Comparison of ENCODE assay signal across 8 cellular contexts in the genomic region with DNA sequence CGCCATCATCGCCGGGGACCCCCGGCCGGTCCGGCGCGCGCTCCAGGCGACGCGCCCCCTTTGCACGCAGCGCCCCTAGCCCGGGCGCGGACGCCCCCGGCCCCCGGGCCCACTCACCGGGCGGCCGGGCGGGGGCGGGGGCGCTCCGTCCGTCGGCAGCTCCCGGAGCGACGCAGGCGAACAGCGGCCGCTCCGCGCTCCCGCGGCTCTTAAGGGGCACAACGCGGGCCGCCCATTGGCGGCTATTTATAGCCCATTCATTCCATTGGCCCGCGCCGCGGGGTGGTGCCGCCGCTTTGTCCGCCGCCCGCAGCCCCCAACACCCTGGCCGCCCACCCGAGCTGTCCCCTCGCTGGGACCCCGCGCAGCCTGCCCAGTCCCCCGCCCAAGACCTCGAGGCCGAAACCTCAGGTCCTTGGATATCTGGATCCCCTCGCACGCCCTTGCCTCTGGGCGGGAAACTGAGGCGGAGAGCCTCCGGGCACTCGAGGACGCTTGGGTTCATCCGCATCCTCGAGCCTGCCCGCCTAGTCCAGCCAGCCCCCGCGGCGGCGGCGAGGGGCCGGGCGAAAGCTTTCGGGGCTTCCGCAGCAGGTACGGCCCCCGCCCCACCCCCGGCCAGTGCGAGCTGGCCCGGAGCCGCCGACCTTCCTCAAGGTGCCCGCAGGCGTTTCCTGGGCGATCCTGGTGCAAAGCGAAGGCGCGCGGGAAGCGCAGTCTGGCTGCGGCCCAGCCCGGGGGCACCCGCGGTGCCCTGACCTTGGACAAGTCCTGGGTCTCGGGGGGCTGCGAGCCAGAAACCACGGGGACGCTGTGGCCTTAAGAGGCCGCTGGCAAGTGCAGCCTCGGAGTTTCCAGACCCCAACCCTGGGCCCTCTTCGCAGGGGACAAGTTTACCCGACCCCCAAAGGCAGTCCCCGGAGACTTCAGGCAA. TPM values are rescaled to one million over a fixed set of nuclear protein-coding genes. Genes with fewer than 3 reads are reported as not detected.
DNase-seq lines count a peak whose midpoint lies in the region; ATAC-seq, FAIRE-seq and TF ChIP-seq lines count a peak whose summit lies in the region.

A gene (minus strand): TSS at position 182 of the 934 bp plus-strand sequence. CDS start 337 bp downstream, outside the sequence.

- H3K36me3 Mint-ChIP-seq in central memory CD8-positive, alpha-beta T cell (ENCODE audit: insufficient read depth) = peaks cover 6% of the 10 kb centered on the region

- H3K4me3 ChIP-seq in OCI-LY1 (ENCODE audit: low read depth, low read length, poor library complexity, severe bottlenecking) = peak within 1 kb of the TSS; percentile 55
- H3K4me3 ChIP-seq in keratinocyte (ENCODE audit: control insufficient read depth in 2 of 3, extremely low read depth in 1 of 3, insufficient read depth in 2 of 3, low read depth in 1 of 3, low read length in 3 of 3) = peak within 1 kb of the TSS; percentile 37 to 49 (median 38)
- peak within 1 kb of the TSS; percentile 59 to 69 for H3K4me3 ChIP-seq in small intestine (ENCODE audit: low read depth in 1 of 2, low read length in 2 of 2)

- no peak for ATAC-seq in central memory CD8-positive, alpha-beta T cell (replicated peaks; ENCODE audit: extremely low read depth, poor library complexity, severe bottlenecking)
- ATAC-seq in GM21360 (IDR thresholded peaks at IDR 0.05; ENCODE audit: unreplicated experiment) = no peak
- ATAC-seq in HG03097 (IDR thresholded peaks at IDR 0.05; ENCODE audit: low FRiP score, unreplicated experiment) = no peak

- H3K79me2 ChIP-seq in OCI-LY1 (ENCODE audit: insufficient read depth, low read length) (no peaks in the 10 kb centered on the region), keratinocyte (ENCODE audit: control insufficient read depth, insufficient read depth, low read length) (no peaks in the 10 kb centered on the region)

- DNase-seq in HK-2 (ENCODE audit: unreplicated experiment) (peak; percentile 74), keratinocyte (ENCODE audit: low read depth, low spot score) (no peak), small intestine (no peak)
- no peak for DNase-seq in central memory CD8-positive, alpha-beta T cell (ENCODE audit: low spot score in 2 of 2)

- peak within 1 kb of the TSS; percentile 52 for H3K4me3 Mint-ChIP-seq in central memory CD8-positive, alpha-beta T cell

- H3K27me3 ChIP-seq in OCI-LY1 (ENCODE audit: insufficient read depth, low read length) (no peaks in the 10 kb centered on the region; the same call in 1 of the 2 replicates), keratinocyte (ENCODE audit: control insufficient read depth, extremely low read depth, insufficient read depth, low read length) (peaks cover 43% of the 10 kb centered on the region), small intestine (ENCODE audit: control insufficient read depth in 2 of 2, insufficient read depth in 2 of 2, low read length in 2 of 2) (peaks cover 0 to 4% of the 10 kb centered on the region in 2 donors)

- H3K27me3 Mint-ChIP-seq in central memory CD8-positive, alpha-beta T cell = no peaks in the 10 kb centered on the region

- no peak within 1 kb of the TSS for H2AFZ ChIP-seq in OCI-LY1 (ENCODE audit: low read length)
- H2AFZ ChIP-seq in keratinocyte (ENCODE audit: control insufficient read depth, low read length) = no peak within 1 kb of the TSS

- H3K4me2 ChIP-seq in OCI-LY1 (ENCODE audit: low read length) (peak within 1 kb of the TSS; percentile 63), keratinocyte (ENCODE audit: control insufficient read depth, extremely low read depth, insufficient read depth, low read depth, low read length) (peak within 1 kb of the TSS; percentile 56)

- WGBS in small intestine, 3 donors = 6 to 16% (median 9%) methylated on average over 67 to 107 of the region's 107 CpGs

- no peaks in the 10 kb centered on the region for H3K9me1 ChIP-seq in keratinocyte (ENCODE audit: control insufficient read depth, extremely low read depth, insufficient read depth, low read length)

- H3K4me1 Mint-ChIP-seq in central memory CD8-positive, alpha-beta T cell = peaks cover 19% of the 10 kb centered on the region

- dilution Hi-C loops in keratinocyte (cut with MboI; ENCODE audit: extremely low pct_ligation_motif_present, low sequenced_read_pairs) = no loop called here

- H3K4me1 ChIP-seq in OCI-LY1 (ENCODE audit: insufficient read depth, low read length, severe bottlenecking) = peaks cover 25% of the 10 kb centered on the region
- peaks cover 33% of the 10 kb centered on the region for H3K4me1 ChIP-seq in keratinocyte (ENCODE audit: control insufficient read depth, extremely low read depth, insufficient read depth, low read length)
- H3K4me1 ChIP-seq in small intestine (ENCODE audit: control insufficient read depth in 2 of 2, insufficient read depth in 1 of 2, low read depth in 1 of 2, low read length in 1 of 2) = peaks cover 0 to 2% of the 10 kb centered on the region in 2 donors

- no peaks in the 10 kb centered on the region for H3K9me3 Mint-ChIP-seq in central memory CD8-positive, alpha-beta T cell

- TF ChIP-seq CTCF in C4-2B (conservative IDR thresholded peaks at IDR 0.05) (no peak), OCI-LY1 (IDR thresholded peaks at IDR 0.05; ENCODE audit: low read length) (no peak), keratinocyte (optimal IDR thresholded peaks at IDR 0.05 in 1 of 3, IDR thresholded peaks at IDR 0.05 in 1 of 3, conservative IDR thresholded peaks at IDR 0.05 in 1 of 3; ENCODE audit: extremely low read depth in 1 of 3, insufficient read depth in 2 of 3, low read length in 3 of 3) (no peak)

- H3K27ac ChIP-seq in C4-2B (peak within 1 kb of the TSS; percentile 96), OCI-LY1 (ENCODE audit: low read depth, low read length, poor library complexity, severe bottlenecking) (no peak within 1 kb of the TSS), keratinocyte (ENCODE audit: control insufficient read depth, insufficient read depth, low read length) (no peak within 1 kb of the TSS), small intestine (ENCODE audit: low read depth in 1 of 2, low read length in 1 of 2) (no peak within 1 kb of the TSS)

- H3K9me2 ChIP-seq in OCI-LY1 (ENCODE audit: low read depth, low read length) = no peaks in the 10 kb centered on the region

- H3K9me3 ChIP-seq in OCI-LY1 (ENCODE audit: low read length) (no peaks in the 10 kb centered on the region), keratinocyte (ENCODE audit: control insufficient read depth, low read depth, low read length) (no peaks in the 10 kb centered on the region), small intestine (ENCODE audit: control insufficient read depth, low read depth) (no peaks in the 10 kb centered on the region)

- H4K20me1 ChIP-seq in OCI-LY1 (ENCODE audit: insufficient read depth, low read length) (no peaks in the 10 kb centered on the region), keratinocyte (ENCODE audit: control insufficient read depth, extremely low read depth, insufficient read depth, low read length) (peaks cover 7% of the 10 kb centered on the region)

- no peak within 1 kb of the TSS; the same call in 1 of the 2 replicates for H3K9ac ChIP-seq in OCI-LY1 (ENCODE audit: low read length)
- peak within 1 kb of the TSS; percentile 15 for H3K9ac ChIP-seq in keratinocyte (ENCODE audit: control insufficient read depth, extremely low read depth, insufficient read depth, low read length)

- no peak within 1 kb of the TSS for H3K27ac Mint-ChIP-seq in central memory CD8-positive, alpha-beta T cell (ENCODE audit: low read depth)

- no peaks in the 10 kb centered on the region for H3F3A ChIP-seq in OCI-LY1 (ENCODE audit: insufficient read depth, low read length)

- FAIRE-seq in keratinocyte (lab: Jason Lieb, UNC) (no peak), small intestine (lab: Jason Lieb, UNC) (no peak)

- H3K36me3 ChIP-seq in OCI-LY1 (ENCODE audit: insufficient read depth, low read length) (no peaks in the 10 kb centered on the region), keratinocyte (ENCODE audit: control insufficient read depth in 2 of 2, extremely low read depth in 1 of 2, insufficient read depth in 2 of 2, low read length in 2 of 2) (no peaks in the 10 kb centered on the region), small intestine (ENCODE audit: control insufficient read depth in 2 of 2, insufficient read depth in 2 of 2, low read length in 2 of 2) (no peaks in the 10 kb centered on the region)

RNA-seq across cellular contexts. Expression of the gene that starts here (rescaled TPM):
- polyA plus RNA-seq in keratinocyte (8.2 to 60.7 TPM (median 10.0 TPM) in 3 replicates), small intestine (10 to 100 TPM; 36.7 to 84.6 (median 60.8) TPM)
- 94.1 TPM for polyA plus RNA-seq in keratinocyte (2011; ENCODE audit: low read depth)
- polyA plus RNA-seq in keratinocyte (2011; cell fraction: cytosol; rRNA removed) = 15.4 and 80.5 TPM in 2 replicates
- 49.1 and 79.4 TPM in 2 replicates for polyA plus RNA-seq in keratinocyte (2011; cell fraction: nucleus; rRNA removed)
- 16.1 and 59.8 TPM in 2 replicates for polyA plus RNA-seq in keratinocyte (2012; ENCODE audit: low replicate concordance)
- polyA minus RNA-seq in keratinocyte = 4.6 to 13.7 TPM (median 11.2 TPM) in 3 replicates
- 58.3 TPM for polyA minus RNA-seq in keratinocyte (2011; cell fraction: cytosol; rRNA and poly(A)+ RNA removed)
- 7.6 and 11.1 TPM in 2 replicates for polyA minus RNA-seq in keratinocyte (2011; cell fraction: nucleus; rRNA and poly(A)+ RNA removed)
